In genomic region chr11:17013548-17014320, GRCh38 we compare ENCODE assay signal across 1 cellular context.
TF ChIP-seq lines count a peak whose summit lies in the region.

No MANE protein-coding gene starts in this region.

TF ChIP-seq in HepG2, 621 proteins besides CTCF, POLR2A, EP300 and RAD21 (continued from another document and continues in another):
- TF ChIP-seq ZGPAT (CRISPR knock-in tag; IDR thresholded peaks at IDR 0.05) (no peak; the same call in 1 of the 2 replicates), SKIL (CRISPR knock-in tag; IDR thresholded peaks at IDR 0.05; ENCODE audit: borderline replicate concordance) (no peak), NKX3-1 (CRISPR knock-in tag; IDR thresholded peaks at IDR 0.05) (no peak), ZNF816 (CRISPR knock-in tag; IDR thresholded peaks at IDR 0.05; ENCODE audit: borderline replicate concordance) (no peak), POLR2AphosphoS2 (IDR thresholded peaks at IDR 0.05; ENCODE audit: low read depth, low read length) (no peak), RBM39 (IDR thresholded peaks at IDR 0.05; ENCODE audit: low read depth, low read length, poor library complexity, severe bottlenecking) (no peak), ZNF264 (CRISPR knock-in tag; IDR thresholded peaks at IDR 0.05) (0 out of 2 replicates have a peak, but pooled peaks have one; percentile 51), SMARCC2 (IDR thresholded peaks at IDR 0.05) (no peak), PCBP2 (optimal IDR thresholded peaks at IDR 0.05; ENCODE audit: low read depth, low read length, poor library complexity, severe bottlenecking) (no peak), SRSF4 (IDR thresholded peaks at IDR 0.05; ENCODE audit: low read depth, low read length, poor library complexity, severe bottlenecking) (no peak), GTF3A (CRISPR knock-in tag; conservative IDR thresholded peaks at IDR 0.05) (no peak), ZNF704 (CRISPR knock-in tag; IDR thresholded peaks at IDR 0.05; ENCODE audit: borderline replicate concordance) (no peak), ZNF18 (CRISPR knock-in tag; IDR thresholded peaks at IDR 0.05; ENCODE audit: insufficient replicate concordance) (no peak), ONECUT2 (CRISPR knock-in tag; IDR thresholded peaks at IDR 0.05) (no peak), ZSCAN29 (CRISPR knock-in tag; conservative IDR thresholded peaks at IDR 0.05) (0 out of 2 replicates have a peak, but pooled peaks have one; percentile 13), BCL3 (CRISPR knock-in tag; IDR thresholded peaks at IDR 0.05) (no peak; the same call in 1 of the 2 replicates), SCMH1 (CRISPR knock-in tag; IDR thresholded peaks at IDR 0.05; ENCODE audit: borderline replicate concordance) (no peak), ZBTB7B (CRISPR knock-in tag; IDR thresholded peaks at IDR 0.05) (peak; percentile 27; the same call in 1 of the 2 replicates), THAP7 (CRISPR knock-in tag; IDR thresholded peaks at IDR 0.05) (no peak), ZNF709 (CRISPR knock-in tag; IDR thresholded peaks at IDR 0.05) (0 out of 2 replicates have a peak, but pooled peaks have one; percentile 6), PAX8 (CRISPR knock-in tag; IDR thresholded peaks at IDR 0.05; ENCODE audit: borderline replicate concordance) (no peak), ZNF367 (CRISPR knock-in tag; IDR thresholded peaks at IDR 0.05; ENCODE audit: borderline replicate concordance) (no peak), MIER2 (CRISPR knock-in tag; IDR thresholded peaks at IDR 0.05) (no peak), ZNF329 (CRISPR knock-in tag; IDR thresholded peaks at IDR 0.05; ENCODE audit: low read depth) (no peak), HNRNPH1 (optimal IDR thresholded peaks at IDR 0.05; ENCODE audit: low read depth, low read length) (no peak), ZKSCAN1 (IDR thresholded peaks at IDR 0.05; ENCODE audit: low read length) (no peak), RFX5 (IDR thresholded peaks at IDR 0.05; ENCODE audit: low read depth, low read length) (no peak), TEF (CRISPR knock-in tag; IDR thresholded peaks at IDR 0.05) (no peak), ZEB1 (IDR thresholded peaks at IDR 0.05; ENCODE audit: insufficient replicate concordance, low read depth) (peak; percentile 45), TOPORS (CRISPR knock-in tag; IDR thresholded peaks at IDR 0.05) (0 out of 2 replicates have a peak, but pooled peaks have one; percentile 75), MTA3 (CRISPR knock-in tag; IDR thresholded peaks at IDR 0.05) (no peak), GABPB1 (CRISPR knock-in tag; IDR thresholded peaks at IDR 0.05) (peak; percentile 50; the same call in 1 of the 2 replicates), ZNF790 (CRISPR knock-in tag; IDR thresholded peaks at IDR 0.05; ENCODE audit: borderline replicate concordance) (no peak), SAFB2 (CRISPR knock-in tag; IDR thresholded peaks at IDR 0.05; ENCODE audit: borderline replicate concordance, low read depth) (no peak), ZNF337 (CRISPR knock-in tag; IDR thresholded peaks at IDR 0.05; ENCODE audit: borderline replicate concordance, low read depth) (no peak), ZNF510 (CRISPR knock-in tag; IDR thresholded peaks at IDR 0.05; ENCODE audit: low read depth) (no peak), MAF1 (CRISPR knock-in tag; IDR thresholded peaks at IDR 0.05; ENCODE audit: borderline replicate concordance) (no peak), ZNF383 (CRISPR knock-in tag; IDR thresholded peaks at IDR 0.05; ENCODE audit: borderline replicate concordance) (no peak), MYC (CRISPR knock-in tag; IDR thresholded peaks at IDR 0.05; ENCODE audit: borderline replicate concordance) (peak; percentile 32; the same call in 1 of the 2 replicates), MEIS2 (CRISPR knock-in tag; IDR thresholded peaks at IDR 0.05) (no peak), ZBTB3 (CRISPR knock-in tag; IDR thresholded peaks at IDR 0.05; ENCODE audit: borderline replicate concordance, low read depth) (no peak), ZSCAN22 (CRISPR knock-in tag; IDR thresholded peaks at IDR 0.05) (no peak), ZNF597 (CRISPR knock-in tag; IDR thresholded peaks at IDR 0.05) (no peak), RFXANK (CRISPR knock-in tag; IDR thresholded peaks at IDR 0.05) (no peak), ZNF75D (CRISPR knock-in tag; IDR thresholded peaks at IDR 0.05; ENCODE audit: borderline replicate concordance) (no peak), ZNF607 (CRISPR knock-in tag; IDR thresholded peaks at IDR 0.05; ENCODE audit: borderline replicate concordance) (no peak), HHEX (CRISPR knock-in tag; IDR thresholded peaks at IDR 0.05) (no peak), ZNF512B (CRISPR knock-in tag; IDR thresholded peaks at IDR 0.05; ENCODE audit: borderline replicate concordance) (no peak), GLMP (CRISPR knock-in tag; IDR thresholded peaks at IDR 0.05; ENCODE audit: borderline replicate concordance) (no peak), PLSCR1 (CRISPR knock-in tag; IDR thresholded peaks at IDR 0.05; ENCODE audit: borderline replicate concordance) (no peak), POGK (CRISPR knock-in tag; conservative IDR thresholded peaks at IDR 0.05) (no peak; the same call in 1 of the 2 replicates)
